In the genomic region with DNA sequence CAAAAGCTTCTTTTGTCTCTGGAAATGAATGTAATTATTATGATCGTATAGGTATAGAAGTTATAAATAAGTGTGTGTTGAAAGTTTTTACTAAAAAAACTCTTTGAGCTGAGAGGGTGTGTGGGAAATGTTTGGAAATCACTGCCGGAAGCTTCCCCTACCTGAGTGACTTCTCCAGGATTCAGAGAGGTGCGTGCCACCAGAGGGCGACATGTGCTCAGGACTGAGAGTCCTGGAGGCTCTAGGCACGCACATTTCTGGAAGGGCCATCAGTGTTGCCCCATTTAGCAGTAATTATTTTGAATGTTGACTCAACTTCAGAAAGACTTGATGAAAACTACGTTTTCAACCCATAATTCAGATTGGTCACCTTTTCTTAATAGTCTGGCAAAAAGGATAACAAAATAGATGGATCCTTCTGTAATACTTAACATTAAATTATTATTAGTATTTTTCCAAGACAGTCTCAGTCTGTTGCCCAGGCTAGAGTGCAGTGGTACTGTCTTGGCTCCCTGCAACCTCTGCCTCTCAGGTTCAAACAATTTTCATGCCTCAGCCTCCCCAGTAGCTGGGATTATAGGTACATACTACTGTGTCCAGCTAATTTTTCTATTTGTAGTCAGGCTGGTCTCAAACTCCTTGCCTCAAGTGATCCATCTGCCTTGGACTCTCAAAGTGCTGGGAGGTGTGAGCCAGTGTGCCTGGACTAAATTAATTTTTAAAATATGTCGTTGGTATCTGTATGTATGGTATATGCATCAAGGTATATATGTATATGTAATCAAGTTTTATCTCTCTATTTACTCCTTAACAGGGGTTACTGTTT, we compare ENCODE assay signal across 8 cellular contexts. TPM values are rescaled to one million over a fixed set of nuclear protein-coding genes. Genes with fewer than 3 reads are reported as not detected.
DNase-seq lines count a peak whose midpoint lies in the region; ATAC-seq and TF ChIP-seq lines count a peak whose summit lies in the region.

No MANE protein-coding gene starts in this region.

- no peak overlapping the region for H3K27ac ChIP-seq in RWPE2 (ENCODE audit: poor library complexity, severe bottlenecking)
- no peak overlapping the region for H3K27ac ChIP-seq in prostate gland
- H3K27ac ChIP-seq in aorta (ENCODE audit: low read depth in 1 of 2, low read length in 2 of 2) = no peak overlapping the region

- WGBS in prostate gland = 25% methylated on average over 7 of the region's 7 CpGs
- 27 to 30% methylated on average over 7 of the region's 7 CpGs for WGBS in aorta, 2 donors

- no peaks in the 10 kb centered on the region for H3K4me1 ChIP-seq in RWPE2 (ENCODE audit: insufficient read depth, poor library complexity, severe bottlenecking)
- H3K4me1 ChIP-seq in prostate gland (replicated peaks) = no peaks in the 10 kb centered on the region
- H3K4me1 ChIP-seq in aorta (ENCODE audit: control insufficient read depth in 1 of 2, insufficient read depth in 2 of 2, low read length in 2 of 2) = no peaks in the 10 kb centered on the region

- DNase-seq in DMS153 (lab: John Stamatoyannopoulos, UW) (peak; percentile 10), RWPE2 (ENCODE audit: low spot score) (peak; percentile 64), glomerular visceral epithelial cell (ENCODE audit: extremely low spot score) (peak; percentile 59), prostate gland (ENCODE audit: low spot score) (peak; percentile 64), aorta (peak; percentile 83 to 86)
- DNase-seq in activated effector memory CD4-positive, alpha-beta T cell treated with anti-CD3 and anti-CD28 coated beads, Interleukin-2, amount 50 U/mL, for 16 hours = peak; percentile 93

- intact Hi-C loops in prostate gland (cut with DNase I) (loop anchor here (5.0 kb wide), 1 partner anchor 114 kb away; no protein-coding TSS in a partner anchor), aorta (cut with DNase I) (loop anchor here (2.0 to 5.0 kb wide), 3 partner anchors 59 to 114 kb away; no protein-coding TSS in a partner anchor)

- TF ChIP-seq CTCF in LNCAP (IDR thresholded peaks at IDR 0.05) = peak; percentile 92
- TF ChIP-seq CTCF in RWPE2 (IDR thresholded peaks at IDR 0.05; ENCODE audit: poor library complexity, severe bottlenecking) = peak; percentile 91
- TF ChIP-seq CTCF in prostate gland (IDR thresholded peaks at IDR 0.05) = peak; percentile 62 to 68 (median 64)

- ATAC-seq in GM21576 (IDR thresholded peaks at IDR 0.05; ENCODE audit: unreplicated experiment) = peak; percentile 53
- peak; percentile 93 for ATAC-seq in RWPE2 (ENCODE audit: low read depth)
- ATAC-seq in aorta (ENCODE audit: low FRiP score) = peak; percentile 86

- no peak overlapping the region for H3K4me3 ChIP-seq in RWPE2 (ENCODE audit: severe bottlenecking)
- H3K4me3 ChIP-seq in prostate gland = no peak overlapping the region
- H3K4me3 ChIP-seq in aorta (ENCODE audit: low read length in 2 of 2) = no peak overlapping the region

- no peak for TF ChIP-seq POLR2A in prostate gland (IDR thresholded peaks at IDR 0.05)

- H3K27me3 ChIP-seq in RWPE2 (ENCODE audit: insufficient read depth, poor library complexity, severe bottlenecking) (no peaks in the 10 kb centered on the region), prostate gland (replicated peaks; ENCODE audit: insufficient read depth) (no peaks in the 10 kb centered on the region), aorta (ENCODE audit: control insufficient read depth in 1 of 2, insufficient read depth in 2 of 2, low read length in 1 of 2) (no peaks in the 10 kb centered on the region)

- H3K9me3 ChIP-seq in RWPE2 (ENCODE audit: severe bottlenecking) = no peaks in the 10 kb centered on the region
- no peaks in the 10 kb centered on the region for H3K9me3 ChIP-seq in prostate gland
- no peaks in the 10 kb centered on the region for H3K9me3 ChIP-seq in aorta (ENCODE audit: control insufficient read depth, low read length)

- H3K36me3 ChIP-seq in RWPE2 (ENCODE audit: low read depth) (no peaks in the 10 kb centered on the region), prostate gland (no peaks in the 10 kb centered on the region), aorta (ENCODE audit: control insufficient read depth in 1 of 2, insufficient read depth in 2 of 2, low read length in 1 of 2) (no peaks in the 10 kb centered on the region)

RNA-seq across cellular contexts. Expression of a gene that starts 34.5 kb away (rescaled TPM):
- total RNA-seq in prostate gland (under 1 TPM; 0.18 to 0.85 TPM), aorta (1 to 10 TPM in 1 of 2 donors, under 1 TPM in 1; 0.96 to 1.2 TPM)
- 1 to 10 TPM in 1 of 2 donors, not detected in 1; 1.0 TPM for polyA plus RNA-seq in aorta

Comparison
In these comparisons a context has a peak if more than half of its experiments do, and no peak if none do; other contexts are left out.
1. DNase-seq: peak in every context shown above with its lines; median percentile 93 in activated effector memory CD4-positive, alpha-beta T cell treated with anti-CD3 and anti-CD28 coated beads, Interleukin-2, amount 50 U/mL, for 16 hours; 84 in aorta; 64 in RWPE2; 64 in prostate gland; 59 in glomerular visceral epithelial cell; 10 in DMS153.